8 cellular contexts compared by ENCODE assay signal in the genomic region with DNA sequence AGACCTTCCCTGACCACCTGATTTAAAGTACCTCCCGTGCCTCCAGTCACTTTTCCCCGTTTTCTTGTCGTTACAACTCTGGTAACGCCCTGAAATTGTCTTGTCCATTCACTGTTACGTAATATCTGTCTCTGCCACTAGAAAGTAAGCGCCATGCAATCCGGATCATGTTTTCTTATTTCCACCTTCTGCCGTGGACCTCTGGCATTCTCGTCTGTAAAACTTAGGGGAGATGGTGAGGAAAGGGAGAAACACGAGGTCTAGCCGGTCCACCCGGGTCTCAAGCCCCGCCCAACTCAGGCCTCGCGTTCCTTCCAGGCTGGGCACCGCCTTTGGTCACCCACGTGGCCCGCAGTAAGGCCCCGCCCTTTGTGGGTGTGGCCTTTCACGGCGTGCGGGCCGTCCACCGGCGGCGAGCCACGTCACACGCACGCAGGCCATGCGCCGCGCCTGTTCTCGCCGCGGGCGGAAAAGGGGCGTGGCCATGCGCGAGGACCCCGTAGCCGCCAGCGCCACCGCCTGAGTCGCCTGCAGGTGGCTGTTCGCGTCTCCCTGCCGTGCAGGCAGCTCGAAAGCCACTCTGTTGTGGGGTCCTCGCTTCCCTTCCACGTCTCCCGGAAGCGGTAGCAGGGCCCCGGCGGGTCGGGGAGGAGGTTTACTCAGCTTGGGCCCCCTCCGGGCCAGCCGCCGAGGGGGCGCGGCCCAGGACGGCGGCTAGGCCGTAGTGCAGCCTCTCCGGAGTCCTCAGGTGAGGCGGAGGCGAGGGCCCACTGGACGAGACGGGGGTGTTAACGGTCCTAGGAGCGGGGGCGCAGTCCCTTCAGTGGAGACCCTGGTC.
DNase-seq lines count a peak whose midpoint lies in the region; ATAC-seq lines count a peak whose summit lies in the region.

A gene with protein sequence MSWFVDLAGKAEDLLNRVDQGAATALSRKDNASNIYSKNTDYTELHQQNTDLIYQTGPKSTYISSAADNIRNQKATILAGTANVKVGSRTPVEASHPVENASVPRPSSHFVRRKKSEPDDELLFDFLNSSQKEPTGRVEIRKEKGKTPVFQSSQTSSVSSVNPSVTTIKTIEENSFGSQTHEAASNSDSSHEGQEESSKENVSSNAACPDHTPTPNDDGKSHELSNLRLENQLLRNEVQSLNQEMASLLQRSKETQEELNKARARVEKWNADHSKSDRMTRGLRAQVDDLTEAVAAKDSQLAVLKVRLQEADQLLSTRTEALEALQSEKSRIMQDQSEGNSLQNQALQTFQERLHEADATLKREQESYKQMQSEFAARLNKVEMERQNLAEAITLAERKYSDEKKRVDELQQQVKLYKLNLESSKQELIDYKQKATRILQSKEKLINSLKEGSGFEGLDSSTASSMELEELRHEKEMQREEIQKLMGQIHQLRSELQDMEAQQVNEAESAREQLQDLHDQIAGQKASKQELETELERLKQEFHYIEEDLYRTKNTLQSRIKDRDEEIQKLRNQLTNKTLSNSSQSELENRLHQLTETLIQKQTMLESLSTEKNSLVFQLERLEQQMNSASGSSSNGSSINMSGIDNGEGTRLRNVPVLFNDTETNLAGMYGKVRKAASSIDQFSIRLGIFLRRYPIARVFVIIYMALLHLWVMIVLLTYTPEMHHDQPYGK (plus strand): TSS at position 597 of the 838 bp plus-strand sequence. CDS start 3,133 bp downstream, outside the sequence.

- ATAC-seq in GM19372 (IDR thresholded peaks at IDR 0.05; ENCODE audit: low read depth, unreplicated experiment) (peak; percentile 91), HG03558 (IDR thresholded peaks at IDR 0.05; ENCODE audit: extremely low read depth, unreplicated experiment) (peak; percentile 81)

- peak; percentile 88 to 99 (median 96) for DNase-seq in C1 segment of cervical spinal cord (lab: John Stamatoyannopoulos, UW)
- peak; percentile 100 for DNase-seq in NCI-H748 treated with DMSO at 0.1 percent for 48 hours (lab: John Stamatoyannopoulos, UW)
- DNase-seq in activated CD4-positive, alpha-beta T cell treated with anti-CD3 and anti-CD28 coated beads, Interleukin-2, amount 50 U/mL, for 24 hours (ENCODE audit: low read depth in 1 of 2, low spot score in 1 of 2), result peak; percentile 97 to 98
- DNase-seq in dedifferentiated amniotic fluid mesenchymal stem cell (ENCODE audit: extremely low spot score), result peak; percentile 95
- DNase-seq in left kidney (ENCODE audit: low read depth, low spot score), result peak; percentile 99
- peak; percentile 97 to 98 for DNase-seq in stimulated activated CD4-positive, alpha-beta T cell treated with anti-CD3 and anti-CD28 coated beads, Interleukin-2, amount 100 ng/mL, for 24 hours

Comparison
In these comparisons a context has a peak if more than half of its experiments do, and no peak if none do; other contexts are left out.
1. Peak in every context shown above with its lines: DNase-seq and ATAC-seq.